In the genomic region with DNA sequence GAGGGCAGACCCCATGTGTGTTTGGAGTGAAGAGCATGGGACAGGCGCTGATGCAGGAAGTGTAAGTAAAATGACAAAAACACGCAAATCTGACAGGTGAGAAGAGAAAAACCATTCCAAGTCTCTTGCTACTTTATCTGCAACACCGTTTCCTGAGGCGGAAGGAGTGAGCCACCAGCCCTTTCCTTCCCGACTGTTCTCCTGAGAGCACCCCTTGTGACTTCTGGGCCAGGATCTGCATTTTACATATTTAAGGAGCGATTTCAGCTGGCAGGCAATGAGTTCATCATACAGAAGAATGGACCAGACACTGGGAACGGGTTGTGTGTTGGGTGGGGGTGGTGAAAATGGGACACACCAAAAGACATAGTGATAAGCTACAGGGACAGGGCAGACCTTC, we compare ENCODE assay signal across 23 cellular contexts.
"Had no signal": no experiment of that assay in that cellular context is flagged by ENCODE, and none has a peak within 500 bp of the region (broad histone marks: within the 10 kb centered on the region; RNA-seq: fewer than 3 reads in every experiment).

No MANE protein-coding gene starts in this region.

- H3K27ac ChIP-seq: colonic mucosa, left ventricle myocardium inferior, lower lobe of right lung, prostate gland, right lobe of liver, suprapubic skin had no signal

- H3K4me2 ChIP-seq: smooth muscle cell had no signal

- ATAC-seq: effector memory CD8-positive, alpha-beta T cell; lower lobe of right lung; naive thymus-derived CD8-positive, alpha-beta T cell; right lobe of liver; stimulated activated naive CD8-positive, alpha-beta T cell treated with anti-CD3 and anti-CD28 coated beads, Interleukin-15, amount 100 ng/mL, for 72 hours had no signal

- H3K27me3 ChIP-seq: colonic mucosa, right lobe of liver, suprapubic skin, transverse colon had no signal

- H3K4me3 ChIP-seq: colonic mucosa, left ventricle myocardium inferior, lower lobe of right lung, prostate gland, right lobe of liver, smooth muscle cell, suprapubic skin, transverse colon had no signal

- DNase-seq: colonic mucosa; effector memory CD8-positive, alpha-beta T cell; hypothalamus; immature natural killer cell; islet precursor cell; kidney glomerular epithelial cell; left colon; left ventricle myocardium inferior; lower lobe of right lung; naive thymus-derived CD8-positive, alpha-beta T cell; nephron progenitor cell; nucleus accumbens; right lobe of liver; stimulated activated CD4-positive, alpha-beta T cell treated with anti-CD3 and anti-CD28 coated beads, Interleukin-12 subunit alpha, Interleukin-12 subunit beta, amount 100 ng/mL, for 4 hours; stimulated activated CD4-positive, alpha-beta T cell treated with anti-CD3 and anti-CD28 coated beads, Interleukin-1b, Interleukin-23, amount 100 ng/mL, for 48 hours; stimulated activated CD4-positive, alpha-beta T cell treated with anti-CD3 and anti-CD28 coated beads, Interleukin-4, amount 100 ng/mL, for 1 hour; stimulated activated CD8-positive, alpha-beta memory T cell treated with anti-CD3 and anti-CD28 coated beads, Interleukin-4, amount 100 ng/mL, for 48 hours; stimulated activated naive CD4-positive, alpha-beta T cell; stimulated activated naive CD8-positive, alpha-beta T cell treated with anti-CD3 and anti-CD28 coated beads, Interleukin-15, amount 100 ng/mL, for 72 hours; transverse colon had no signal

- H3K9me3 ChIP-seq: colonic mucosa, lower lobe of right lung, prostate gland, right lobe of liver, suprapubic skin, transverse colon had no signal

- H3K4me1 ChIP-seq: prostate gland had no signal

- H3K36me3 ChIP-seq: colonic mucosa, left ventricle myocardium inferior, lower lobe of right lung, prostate gland, right lobe of liver, suprapubic skin, transverse colon had no signal
